16 cellular contexts compared by ENCODE assay signal in the genomic region with DNA sequence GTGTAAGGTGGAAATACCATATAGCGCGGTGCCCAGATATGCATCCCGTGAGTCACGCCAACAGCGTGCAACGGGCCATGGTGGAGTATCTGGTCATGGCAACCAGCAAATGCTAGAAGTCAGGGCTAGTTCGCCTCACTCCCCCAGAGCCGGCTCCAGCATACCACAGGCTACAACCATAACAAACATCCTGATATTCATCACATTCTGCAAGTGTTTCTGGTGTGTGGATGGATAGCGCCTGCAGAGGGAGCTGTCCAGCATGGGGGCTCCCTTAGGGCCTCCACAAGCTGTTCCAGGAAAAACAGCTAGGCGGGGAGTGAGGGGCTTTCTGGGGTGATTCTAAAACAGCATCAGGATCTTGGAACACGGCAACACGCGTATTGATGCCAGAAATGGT. TPM values are rescaled to one million over a fixed set of nuclear protein-coding genes. Genes with fewer than 3 reads are reported as not detected.
DNase-seq lines count a peak whose midpoint lies in the region; ATAC-seq and TF ChIP-seq lines count a peak whose summit lies in the region.
"Had no signal": no experiment of that assay in that cellular context is flagged by ENCODE, and none has a peak within 500 bp of the region (broad histone marks: within the 10 kb centered on the region; RNA-seq: fewer than 3 reads in every experiment).

No MANE protein-coding gene starts in this region.

- TF ChIP-seq POLR2A in ovary (IDR thresholded peaks at IDR 0.05): no peak

- no peak for TF ChIP-seq EP300 in ovary (IDR thresholded peaks at IDR 0.05)

- DNase-seq in GM06990 (ENCODE audit: extremely low read depth, insufficient read length) (no peak), WERI-Rb-1 (no peak), fibroblast of pulmonary artery (ENCODE audit: low read depth) (no peak), psoas muscle (no peak), GM13977 (ENCODE audit: low spot score) (no peak), ovary (no peak)
- DNase-seq: activated CD4-positive, alpha-beta T cell treated with anti-CD3 and anti-CD28 coated beads for 4 hours; activated T-cell treated with anti-CD3 and anti-CD28 coated beads, Interleukin-2, amount 50 U/mL, for 72 hours; AML-193; effector CD8-positive, alpha-beta T cell; GOT3; left lung; T-helper 1 cell had no signal

- H3K4me1 ChIP-seq in psoas muscle (peaks cover 63% of the 10 kb centered on the region), ovary (ENCODE audit: insufficient read depth) (peaks cover 56% of the 10 kb centered on the region)

- in situ Hi-C loops in GM13977 (cut with MboI; ENCODE audit: low pct_unique_long_range_greater_than_20kb, low sequenced_read_pairs, unreplicated experiment): no loop called here

- intact Hi-C loops in psoas muscle (cut with DNase I) (loop anchor here in 1 of 2 donors (5.0 kb wide), 1 partner anchor 39 kb away; no protein-coding TSS in a partner anchor), ovary (cut with DNase I) (loop anchor here in 1 of 4 donors (10.0 kb wide), 1 partner anchor 57 kb away; no protein-coding TSS in a partner anchor)

- peak; percentile 12 for TF ChIP-seq CTCF in GM06990 (IDR thresholded peaks at IDR 0.05; ENCODE audit: insufficient read depth, low read length, poor library complexity, severe bottlenecking)
- TF ChIP-seq CTCF in WERI-Rb-1 (IDR thresholded peaks at IDR 0.05; ENCODE audit: low read depth, low read length): peak; percentile 52
- peak; percentile 18 for TF ChIP-seq CTCF in fibroblast of pulmonary artery (IDR thresholded peaks at IDR 0.05; ENCODE audit: low read length, missing control alignments)
- TF ChIP-seq CTCF in psoas muscle (IDR thresholded peaks at IDR 0.05): peak; percentile 12
- TF ChIP-seq CTCF in GM13977 (IDR thresholded peaks at IDR 0.05; ENCODE audit: extremely low read depth, insufficient read depth, missing control alignments): no peak
- no peak for TF ChIP-seq CTCF in ovary (IDR thresholded peaks at IDR 0.05)

- H3K27ac ChIP-seq in WERI-Rb-1 (no peak overlapping the region), psoas muscle (peak overlapping the region; percentile 60), ovary (no peak overlapping the region)
- H3K27ac ChIP-seq: adrenal gland had no signal

- peak in 3 of 4 donors; percentile 8 to 14 (median 11) for ATAC-seq in psoas muscle
- no peak for ATAC-seq in GM18520 (IDR thresholded peaks at IDR 0.05; ENCODE audit: unreplicated experiment)
- ATAC-seq in GM18519 (IDR thresholded peaks at IDR 0.05; ENCODE audit: low FRiP score, unreplicated experiment): no peak
- ATAC-seq: activated T-cell treated with anti-CD3 and anti-CD28 coated beads, Interleukin-2, amount 50 U/mL, for 72 hours; left lung had no signal

- H3K36me3 ChIP-seq in GM06990 (ENCODE audit: control insufficient read depth, insufficient read depth, low read length) (no peaks in the 10 kb centered on the region), WERI-Rb-1 (peaks cover 37% of the 10 kb centered on the region), psoas muscle (ENCODE audit: insufficient read depth in 1 of 2, low read depth in 1 of 2) (no peaks in the 10 kb centered on the region), ovary (no peaks in the 10 kb centered on the region)
- H3K36me3 ChIP-seq: adrenal gland, left lung had no signal

- 90 to 92% (median 90%) methylated on average over 13 of the region's 13 CpGs for WGBS in psoas muscle, 3 donors
- WGBS in ovary, 3 donors: 67 to 81% (median 69%) methylated on average over 13 of the region's 13 CpGs

- H3K27me3 ChIP-seq in GM06990 (replicated peaks; ENCODE audit: control insufficient read depth, insufficient read depth, low read length) (no peaks in the 10 kb centered on the region), WERI-Rb-1 (ENCODE audit: insufficient read depth, low read depth, severe bottlenecking) (no peaks in the 10 kb centered on the region), psoas muscle (ENCODE audit: insufficient read depth in 3 of 3, low read length in 2 of 3) (no peaks in the 10 kb centered on the region), ovary (no peaks in the 10 kb centered on the region)
- H3K27me3 ChIP-seq: adrenal gland, left lung had no signal

- H3K4me3 ChIP-seq in GM06990 (replicated peaks; ENCODE audit: low read depth, low read length): no peak overlapping the region
- no peak overlapping the region for H3K4me3 ChIP-seq in WERI-Rb-1 (ENCODE audit: low read depth, low read length)
- no peak overlapping the region for H3K4me3 ChIP-seq in fibroblast of pulmonary artery (replicated peaks; ENCODE audit: low read depth, low read length)
- H3K4me3 ChIP-seq in psoas muscle: no peak overlapping the region
- H3K4me3 ChIP-seq in ovary: no peak overlapping the region
- H3K4me3 ChIP-seq: adrenal gland, left lung had no signal

- H3K9me3 ChIP-seq in WERI-Rb-1 (ENCODE audit: severe bottlenecking) (no peaks in the 10 kb centered on the region), psoas muscle (no peaks in the 10 kb centered on the region), ovary (no peaks in the 10 kb centered on the region)
- H3K9me3 ChIP-seq: adrenal gland, left lung had no signal

RNA-seq across cellular contexts. Expression of gene C1orf198, which starts 6.8 kb away (rescaled TPM):
- total RNA-seq in psoas muscle (100 to 1,000 TPM in 2 of 4 donors, 10 to 100 TPM in 2; 32.0 to 122 (median 86.7) TPM), ovary (10 to 100 TPM; 36.7 to 60.8 (median 43.4) TPM)
- polyA plus RNA-seq in psoas muscle (10 to 100 TPM; 44.6 to 99.6 (median 81.8) TPM), ovary (10 to 100 TPM; 34.0 to 58.3 TPM)

Comparison
In these comparisons a context has a peak if more than half of its experiments do, and no peak if none do; other contexts are left out.
1. CTCF ChIP-seq: peak in GM06990 (single experiment), WERI-Rb-1 (single experiment), fibroblast of pulmonary artery (single experiment) and psoas muscle (single experiment); none in GM13977 (single experiment) and ovary (0 of 3).
2. ATAC-seq: peak in psoas muscle (3 of 4); none in GM18520 (single experiment) and GM18519 (single experiment).